ENCODE assay signal across 8 cellular contexts in the genomic region with DNA sequence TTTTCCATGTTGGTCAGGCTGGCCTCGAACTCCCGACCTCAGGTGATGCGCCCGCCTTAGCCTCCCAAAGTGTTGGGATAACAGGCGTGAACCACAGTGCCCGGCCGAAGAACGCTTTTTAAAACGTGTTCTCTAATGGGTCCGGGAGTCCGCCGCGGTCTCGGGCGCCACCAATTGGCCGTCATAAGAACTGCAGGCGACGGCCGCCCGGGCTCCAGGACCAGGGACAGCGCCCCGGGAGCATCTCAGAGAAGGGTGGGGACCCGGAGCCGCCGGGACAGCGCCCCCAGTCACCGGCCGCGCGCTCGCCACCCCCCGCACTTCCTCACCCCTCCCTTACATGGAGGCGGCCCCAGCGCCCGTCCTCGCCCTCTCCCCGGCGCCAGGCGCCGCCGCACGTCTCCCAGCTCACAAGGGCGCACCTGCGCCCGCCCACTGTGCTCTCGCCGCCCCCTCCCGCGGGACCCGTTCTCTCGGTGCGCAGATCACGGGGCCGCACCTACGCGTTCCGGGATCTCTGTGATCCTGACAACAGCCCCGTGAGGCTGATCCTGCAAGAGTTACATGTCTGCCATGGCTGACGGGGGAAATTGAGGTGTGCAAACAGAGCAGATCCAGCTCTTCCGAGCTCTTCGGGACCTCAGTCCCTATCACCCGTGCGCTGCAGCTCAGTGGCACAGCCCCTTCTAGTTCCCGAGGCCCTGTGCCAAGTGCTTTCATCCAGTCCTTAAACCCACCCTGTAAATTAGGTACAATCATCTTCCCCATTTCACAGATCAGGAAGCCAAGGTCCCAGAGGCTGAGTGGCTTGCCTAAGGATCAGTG. TPM values are rescaled to one million over a fixed set of nuclear protein-coding genes. Genes with fewer than 3 reads are reported as not detected.
DNase-seq lines count a peak whose midpoint lies in the region; ATAC-seq and TF ChIP-seq lines count a peak whose summit lies in the region.

No MANE protein-coding gene starts in this region.

- H3K4me1 ChIP-seq in colonic mucosa (peaks cover 3% of the 10 kb centered on the region), left lung (peaks cover 0 to 5% of the 10 kb centered on the region in 2 donors)

- H3K9ac ChIP-seq in colonic mucosa (ENCODE audit: low read depth in 2 of 2, low read length in 2 of 2) = no peak overlapping the region

- H3K9me3 ChIP-seq in colonic mucosa (no peaks in the 10 kb centered on the region), left lung (no peaks in the 10 kb centered on the region)

- H3K27me3 Mint-ChIP-seq in activated CD4-positive, alpha-beta T cell treated with anti-CD3 and anti-CD28 coated beads, Interleukin-2, amount 10 ng/mL, durations not matched to agents 24 days and 14 days = peaks cover 27% of the 10 kb centered on the region

- H3K9me3 Mint-ChIP-seq in activated CD4-positive, alpha-beta T cell treated with anti-CD3 and anti-CD28 coated beads, Interleukin-2, amount 10 ng/mL, durations not matched to agents 24 days and 14 days = no peaks in the 10 kb centered on the region

- no peak overlapping the region for H3K27ac ChIP-seq in colonic mucosa
- no peak overlapping the region for H3K27ac ChIP-seq in left lung

- H3K4me1 Mint-ChIP-seq in activated CD4-positive, alpha-beta T cell treated with anti-CD3 and anti-CD28 coated beads, Interleukin-2, amount 10 ng/mL, durations not matched to agents 24 days and 14 days = peaks cover 8% of the 10 kb centered on the region

- intact Hi-C loops in activated CD4-positive, alpha-beta T cell treated with anti-CD3 and anti-CD28 coated beads, Interleukin-2, amount 10 ng/mL, durations not matched to agents 24 days and 14 days (cut with micrococcal nuclease) = loop anchor here (1.0 to 10.0 kb wide), 4 partner anchors 65 to 305 kb away; a partner anchor contains a TSS
- intact Hi-C loops in colonic mucosa (cut with DNase I) (loop anchor here (2.0 to 10.0 kb wide), 2 partner anchors 151 to 425 kb away; a partner anchor contains a TSS), left lung (cut with DNase I) (loop anchor here in 1 of 2 donors (10.0 kb wide), 1 partner anchor 145 kb away; no protein-coding TSS in a partner anchor)

- TF ChIP-seq CTCF in colonic mucosa (IDR thresholded peaks at IDR 0.05) (peak; percentile 87), left lung (IDR thresholded peaks at IDR 0.05) (peak; percentile 95 to 97)

- H3K36me3 ChIP-seq in H7 (replicated peaks; ENCODE audit: control insufficient read depth, insufficient read depth, low read length) = no peaks in the 10 kb centered on the region
- H3K36me3 ChIP-seq in colonic mucosa = no peaks in the 10 kb centered on the region
- no peaks in the 10 kb centered on the region for H3K36me3 ChIP-seq in left lung

- DNase-seq in AG20443 (ENCODE audit: low spot score) (peak; percentile 96), H7 (peak; percentile 100), NCI-H446 (lab: John Stamatoyannopoulos, UW) (peak; percentile 42 to 63), colonic mucosa (peak; percentile 68), left lung (peak; percentile 78 to 95)
- DNase-seq in activated CD4-positive, alpha-beta T cell treated with anti-CD3 and anti-CD28 coated beads, Interleukin-2, amount 10 ng/mL, durations not matched to agents 24 days and 14 days = peak; percentile 96
- DNase-seq in stimulated activated CD4-positive, alpha-beta T cell treated with anti-CD3 and anti-CD28 coated beads, Interleukin-4, amount 100 ng/mL, for 48 hours (ENCODE audit: low read depth in 2 of 2) = peak; percentile 59 to 66

- peak overlapping the region; percentile 72 for H3K4me3 Mint-ChIP-seq in activated CD4-positive, alpha-beta T cell treated with anti-CD3 and anti-CD28 coated beads, Interleukin-2, amount 10 ng/mL, durations not matched to agents 24 days and 14 days

- no peaks in the 10 kb centered on the region for H3K36me3 Mint-ChIP-seq in activated CD4-positive, alpha-beta T cell treated with anti-CD3 and anti-CD28 coated beads, Interleukin-2, amount 10 ng/mL, durations not matched to agents 24 days and 14 days (ENCODE audit: low read depth)

- peak; percentile 94 for ATAC-seq in left lung
- ATAC-seq in GM19324 (IDR thresholded peaks at IDR 0.05; ENCODE audit: low FRiP score, unreplicated experiment) = no peak

- H3K4me3 ChIP-seq in H7 (ENCODE audit: insufficient read depth, low read depth, low read length) = peak overlapping the region; percentile 49
- no peak overlapping the region for H3K4me3 ChIP-seq in colonic mucosa
- H3K4me3 ChIP-seq in left lung = no peak overlapping the region

- H3K27me3 ChIP-seq in H7 (ENCODE audit: control insufficient read depth, insufficient read depth, low read length) (peaks cover 11% of the 10 kb centered on the region), colonic mucosa (peaks cover 7% of the 10 kb centered on the region), left lung (peaks cover 0 to 57% of the 10 kb centered on the region in 2 donors)

- H3K27ac Mint-ChIP-seq in activated CD4-positive, alpha-beta T cell treated with anti-CD3 and anti-CD28 coated beads, Interleukin-2, amount 10 ng/mL, durations not matched to agents 24 days and 14 days = no peak overlapping the region

RNA-seq across cellular contexts. Expression of a gene that starts 9.8 kb away (rescaled TPM):
- 9.4 and 10.1 TPM in 2 replicates for total RNA-seq in H7 (2014; rRNA removed; shearing (Covaris generic))
- total RNA-seq in activated CD4-positive, alpha-beta T cell treated with anti-CD3 and anti-CD28 coated beads, Interleukin-2, amount 10 ng/mL, durations not matched to agents 24 days and 14 days = 0.42 and 0.71 TPM in 2 replicates
- total RNA-seq in colonic mucosa = 10 to 100 TPM; 29.6 to 36.3 TPM
- total RNA-seq in left lung = 10 to 100 TPM; 20.7 to 44.2 TPM
